ENCODE assay signal across 22 cellular contexts in the genomic region with DNA sequence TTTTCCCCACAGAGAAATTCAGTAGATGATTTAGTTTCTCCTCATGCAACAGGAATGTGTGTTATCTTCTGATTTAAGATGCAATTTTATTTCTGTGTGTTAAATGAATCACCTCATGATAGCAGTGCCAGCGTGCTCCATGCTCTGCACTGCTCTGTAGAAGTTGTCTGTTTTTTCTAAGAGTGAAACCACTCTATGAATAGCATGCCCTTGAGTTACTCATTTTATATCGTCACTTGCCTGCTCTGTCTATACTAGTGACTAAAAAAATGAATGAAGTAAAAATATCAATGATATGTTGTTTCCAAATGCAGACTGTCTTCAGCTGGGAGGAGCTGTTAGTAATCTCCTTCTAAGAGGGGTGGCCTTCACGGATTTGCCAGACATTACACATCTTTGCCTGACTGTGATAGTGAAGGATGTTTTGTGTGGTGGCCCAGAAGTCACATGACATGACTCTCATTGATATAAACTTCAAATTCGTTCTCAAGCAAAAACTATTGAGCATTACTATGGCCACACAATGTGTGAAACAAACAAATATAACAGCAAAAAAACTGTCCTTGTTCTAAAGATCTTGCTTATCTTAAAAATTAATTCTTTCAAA.
DNase-seq lines count a peak whose midpoint lies in the region; ATAC-seq, FAIRE-seq and TF ChIP-seq lines count a peak whose summit lies in the region.
"Had no signal": no experiment of that assay in that cellular context is flagged by ENCODE, and none has a peak within 500 bp of the region (broad histone marks: within the 10 kb centered on the region; RNA-seq: fewer than 3 reads in every experiment).

No MANE protein-coding gene starts in this region.

- no peak overlapping the region for H3K27ac ChIP-seq in right cardiac atrium (ENCODE audit: low read length)
- H3K27ac ChIP-seq in astrocyte (ENCODE audit: low read depth, low read length): peak overlapping the region; percentile 63
- no peak overlapping the region for H3K27ac ChIP-seq in ascending aorta
- no peak overlapping the region for H3K27ac ChIP-seq in colonic mucosa
- H3K27ac ChIP-seq: esophagus muscularis mucosa, KMS-11, parathyroid adenoma, RWPE1 had no signal

- H3K4me2 ChIP-seq in astrocyte (ENCODE audit: low read length): no peak overlapping the region
- H3K4me2 ChIP-seq: KMS-11 had no signal

- H3K4me1 ChIP-seq in right cardiac atrium (ENCODE audit: control insufficient read depth, insufficient read depth, low read length): no peaks in the 10 kb centered on the region
- no peaks in the 10 kb centered on the region for H3K4me1 ChIP-seq in astrocyte (ENCODE audit: insufficient read depth, low read length)
- H3K4me1 ChIP-seq in ascending aorta: no peaks in the 10 kb centered on the region
- H3K4me1 ChIP-seq in colonic mucosa: no peaks in the 10 kb centered on the region
- H3K4me1 ChIP-seq: esophagus muscularis mucosa, parathyroid adenoma had no signal

- peaks cover 5% of the 10 kb centered on the region for H3K4me1 Mint-ChIP-seq in astrocyte (ENCODE audit: low read depth, unreplicated experiment)
- H3K4me1 Mint-ChIP-seq: CD14-positive monocyte; stimulated activated effector memory CD8-positive, alpha-beta T cell treated with anti-CD3 and anti-CD28 coated beads, Interleukin-12 subunit alpha, Interleukin-12 subunit beta, amount 100 ng/mL, for 72 hours had no signal

- H3K4me3 ChIP-seq in right cardiac atrium (ENCODE audit: low read length) (no peak overlapping the region), astrocyte (ENCODE audit: insufficient read depth, low read depth, low read length) (no peak overlapping the region), ascending aorta (no peak overlapping the region), colonic mucosa (no peak overlapping the region)
- H3K4me3 ChIP-seq: esophagus muscularis mucosa had no signal

- H3K4me3 Mint-ChIP-seq in astrocyte (ENCODE audit: unreplicated experiment): no peak overlapping the region
- H3K4me3 Mint-ChIP-seq: CD14-positive monocyte; stimulated activated effector memory CD8-positive, alpha-beta T cell treated with anti-CD3 and anti-CD28 coated beads, Interleukin-12 subunit alpha, Interleukin-12 subunit beta, amount 100 ng/mL, for 72 hours; type B pancreatic cell had no signal

- ATAC-seq in right cardiac atrium (peak; percentile 64 to 68), left ventricle myocardium superior (no peak)
- ATAC-seq: stimulated activated effector memory CD8-positive, alpha-beta T cell treated with anti-CD3 and anti-CD28 coated beads, Interleukin-12 subunit alpha, Interleukin-12 subunit beta, amount 100 ng/mL, for 72 hours had no signal

- H3K9ac ChIP-seq in astrocyte (ENCODE audit: low read length) (no peak overlapping the region), colonic mucosa (ENCODE audit: low read depth in 2 of 2, low read length in 2 of 2) (no peak overlapping the region)
- H3K9ac ChIP-seq: KMS-11, parathyroid adenoma had no signal

- H3K9me3 ChIP-seq in right cardiac atrium (ENCODE audit: control insufficient read depth, low read length): no peaks in the 10 kb centered on the region
- no peaks in the 10 kb centered on the region for H3K9me3 ChIP-seq in astrocyte (ENCODE audit: insufficient read depth, low read depth, low read length)
- H3K9me3 ChIP-seq in ascending aorta: no peaks in the 10 kb centered on the region
- H3K9me3 ChIP-seq in colonic mucosa: no peaks in the 10 kb centered on the region
- H3K9me3 ChIP-seq: esophagus muscularis mucosa had no signal

- H2AFZ ChIP-seq in astrocyte (ENCODE audit: low read depth, low read length): no peak overlapping the region
- H2AFZ ChIP-seq: parathyroid adenoma had no signal

- TF ChIP-seq CTCF in astrocyte (IDR thresholded peaks at IDR 0.05; ENCODE audit: insufficient read depth, low read depth, low read length) (no peak), ascending aorta (IDR thresholded peaks at IDR 0.05) (no peak), colonic mucosa (IDR thresholded peaks at IDR 0.05) (no peak)

- intact Hi-C loops in right cardiac atrium (cut with DNase I): no loop called here
- intact Hi-C loops in left ventricle myocardium superior (cut with micrococcal nuclease): no loop called here
- intact Hi-C loops in ascending aorta (cut with DNase I): no loop called here
- intact Hi-C loops in colonic mucosa (cut with DNase I): no loop called here

- WGBS in right cardiac atrium: 17% methylated on average over 4 of the region's 4 CpGs

- H3K36me3 Mint-ChIP-seq in astrocyte (ENCODE audit: low read depth, unreplicated experiment): no peaks in the 10 kb centered on the region
- H3K36me3 Mint-ChIP-seq: CD14-positive monocyte; stimulated activated effector memory CD8-positive, alpha-beta T cell treated with anti-CD3 and anti-CD28 coated beads, Interleukin-12 subunit alpha, Interleukin-12 subunit beta, amount 100 ng/mL, for 72 hours; type B pancreatic cell had no signal

- no peaks in the 10 kb centered on the region for H4K20me1 ChIP-seq in astrocyte (ENCODE audit: insufficient read depth, low read length)

- H3K27ac Mint-ChIP-seq in astrocyte (ENCODE audit: unreplicated experiment): no peak overlapping the region
- H3K27ac Mint-ChIP-seq: CD14-positive monocyte; stimulated activated effector memory CD8-positive, alpha-beta T cell treated with anti-CD3 and anti-CD28 coated beads, Interleukin-12 subunit alpha, Interleukin-12 subunit beta, amount 100 ng/mL, for 72 hours; type B pancreatic cell had no signal

- peaks cover 3% of the 10 kb centered on the region for H3K9me3 Mint-ChIP-seq in astrocyte (ENCODE audit: unreplicated experiment)
- H3K9me3 Mint-ChIP-seq: type B pancreatic cell had no signal

- no peaks in the 10 kb centered on the region for H3K79me2 ChIP-seq in astrocyte (ENCODE audit: insufficient read depth, low read length)
- H3K79me2 ChIP-seq: parathyroid adenoma had no signal

- H3K27me3 ChIP-seq in right cardiac atrium (ENCODE audit: control insufficient read depth, insufficient read depth) (no peaks in the 10 kb centered on the region), astrocyte (ENCODE audit: insufficient read depth, low read length) (no peaks in the 10 kb centered on the region), ascending aorta (no peaks in the 10 kb centered on the region), colonic mucosa (no peaks in the 10 kb centered on the region)
- H3K27me3 ChIP-seq: esophagus muscularis mucosa had no signal

- DNase-seq in right cardiac atrium: no peak
- no peak for DNase-seq in left ventricle myocardium superior
- peak; percentile 76 for DNase-seq in astrocyte (ENCODE audit: low read depth)
- DNase-seq in kidney tubule cell (ENCODE audit: low spot score): peak; percentile 16
- no peak for DNase-seq in NCI-H2171 (lab: John Stamatoyannopoulos, UW)
- no peak for DNase-seq in ascending aorta (ENCODE audit: low spot score in 2 of 2)
- DNase-seq in colonic mucosa: no peak
- DNase-seq in stimulated activated CD8-positive, alpha-beta memory T cell treated with anti-CD3 and anti-CD28 coated beads, Interleukin-4, amount 100 ng/mL, for 48 hours: no peak
- DNase-seq: activated CD8-positive, alpha-beta memory T cell treated with anti-CD3 and anti-CD28 coated beads for 24 hours; aorta; DMS79; NCI-H1417; NCI-H82; T-helper 1 cell had no signal

- no peak for FAIRE-seq in astrocyte (lab: Jason Lieb, UNC)
- FAIRE-seq: A204.1 had no signal

- H3K36me3 ChIP-seq in astrocyte (ENCODE audit: insufficient read depth, low read length) (no peaks in the 10 kb centered on the region), ascending aorta (no peaks in the 10 kb centered on the region), colonic mucosa (no peaks in the 10 kb centered on the region)
- H3K36me3 ChIP-seq: esophagus muscularis mucosa had no signal

- peaks cover 2% of the 10 kb centered on the region for H3K27me3 Mint-ChIP-seq in astrocyte (ENCODE audit: low read depth, unreplicated experiment)

Comparison
In these comparisons a context has a peak if more than half of its experiments do, and no peak if none do; other contexts are left out.
1. DNase-seq: peak in astrocyte (single experiment) and kidney tubule cell (single experiment); none in right cardiac atrium (0 of 3), left ventricle myocardium superior (single experiment), NCI-H2171 (single experiment), ascending aorta (0 of 2), colonic mucosa (single experiment) and stimulated activated CD8-positive, alpha-beta memory T cell treated with anti-CD3 and anti-CD28 coated beads, Interleukin-4, amount 100 ng/mL, for 48 hours (single experiment).